ENCODE assay signal across 1 cellular context in genomic region chr20:51562334-51563140, GRCh38.
TF ChIP-seq lines count a peak whose summit lies in the region.

No MANE protein-coding gene starts in this region.

TF ChIP-seq in HepG2, 621 proteins besides CTCF, POLR2A, EP300 and RAD21 (continued from another document and continues in another):
- TF ChIP-seq NFAT5 (CRISPR knock-in tag; IDR thresholded peaks at IDR 0.05) (peak; percentile 42; the same call in 1 of the 2 replicates), ZNF407 (CRISPR knock-in tag; IDR thresholded peaks at IDR 0.05; ENCODE audit: not compliant biosample characterization) (peak; percentile 82), POGK (CRISPR knock-in tag; conservative IDR thresholded peaks at IDR 0.05) (0 out of 2 replicates have a peak, but pooled peaks have one; percentile 42), MYPOP (CRISPR knock-in tag; IDR thresholded peaks at IDR 0.05) (no peak; the same call in 1 of the 2 replicates), E2F2 (CRISPR knock-in tag; IDR thresholded peaks at IDR 0.05; ENCODE audit: borderline replicate concordance) (no peak), MLX (CRISPR knock-in tag; IDR thresholded peaks at IDR 0.05) (no peak), MXD1 (CRISPR knock-in tag; IDR thresholded peaks at IDR 0.05) (0 out of 2 replicates have a peak, but pooled peaks have one; percentile 16), HOXD1 (CRISPR knock-in tag; IDR thresholded peaks at IDR 0.05) (peak; percentile 53; the same call in 1 of the 2 replicates), TCF7L2 (IDR thresholded peaks at IDR 0.05; ENCODE audit: low read depth, low read length) (no peak), ISL2 (CRISPR knock-in tag; IDR thresholded peaks at IDR 0.05) (peak; percentile 41; the same call in 1 of the 2 replicates), HNF1B (CRISPR knock-in tag; IDR thresholded peaks at IDR 0.05) (0 out of 2 replicates have a peak, but pooled peaks have one; percentile 47), ARNTL (CRISPR knock-in tag; IDR thresholded peaks at IDR 0.05) (no peak), ZNF34 (CRISPR knock-in tag; IDR thresholded peaks at IDR 0.05; ENCODE audit: borderline replicate concordance) (no peak), SP5 (CRISPR knock-in tag; IDR thresholded peaks at IDR 0.05; ENCODE audit: borderline replicate concordance, low read depth) (no peak), MED1 (CRISPR knock-in tag; IDR thresholded peaks at IDR 0.05) (no peak), ZNF468 (CRISPR knock-in tag; IDR thresholded peaks at IDR 0.05) (no peak), HMGA1 (CRISPR knock-in tag; conservative IDR thresholded peaks at IDR 0.05) (no peak), HOMEZ (CRISPR knock-in tag; IDR thresholded peaks at IDR 0.05; ENCODE audit: low read depth) (no peak), ZFYVE20 (CRISPR knock-in tag; IDR thresholded peaks at IDR 0.05; ENCODE audit: borderline replicate concordance, low read depth) (0 out of 2 replicates have a peak, but pooled peaks have one; percentile 62), ZNF512 (CRISPR knock-in tag; IDR thresholded peaks at IDR 0.05) (peak; percentile 57; the same call in 1 of the 2 replicates), ZNF251 (CRISPR knock-in tag; IDR thresholded peaks at IDR 0.05) (no peak), FOXP4 (CRISPR knock-in tag; IDR thresholded peaks at IDR 0.05) (0 out of 2 replicates have a peak, but pooled peaks have one; percentile 11)
